Comparison of ENCODE assay signal across 8 cellular contexts in the genomic region with DNA sequence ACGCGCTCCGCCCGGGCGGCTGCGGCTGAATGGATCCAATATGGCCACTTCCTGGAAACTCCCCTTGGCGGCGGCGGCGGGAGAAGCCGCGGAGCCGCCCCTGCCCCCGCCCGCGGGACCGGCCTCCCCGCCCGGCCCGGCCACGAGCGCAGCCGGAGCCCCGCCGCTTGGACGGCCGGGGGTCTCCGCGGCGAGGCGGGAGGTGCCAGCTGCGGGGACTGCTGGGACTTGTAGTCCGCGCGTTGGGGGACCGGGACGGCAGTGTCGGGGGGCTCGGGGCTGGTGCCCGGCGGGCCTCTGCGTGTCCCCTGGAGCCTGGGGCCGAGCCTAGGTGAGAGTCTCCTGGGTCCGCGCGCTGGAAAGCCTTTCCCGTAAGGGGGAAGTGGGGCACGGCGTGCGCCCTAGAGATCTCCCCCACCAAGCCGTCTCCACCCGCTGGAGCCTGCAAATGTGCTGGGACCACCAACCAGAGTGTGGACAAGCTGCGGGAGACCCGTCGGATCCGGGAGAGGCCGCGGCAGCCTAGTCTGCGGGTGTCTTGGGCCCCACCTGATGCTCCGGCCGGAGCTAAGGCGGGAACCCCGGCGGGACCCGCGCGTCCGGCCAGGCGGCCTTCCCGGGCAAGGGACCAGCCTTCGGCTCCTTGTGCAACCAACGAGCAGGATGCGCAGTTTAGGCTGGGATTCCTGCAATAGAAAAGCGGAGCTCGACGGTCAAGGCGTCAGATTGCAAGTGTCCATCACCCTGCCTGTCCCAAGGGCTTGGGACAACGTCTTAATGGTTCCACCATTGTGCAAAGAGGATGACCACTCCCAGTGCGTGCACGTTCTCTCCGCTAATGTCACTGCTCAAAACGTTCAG. TPM values are rescaled to one million over a fixed set of nuclear protein-coding genes. Genes with fewer than 3 reads are reported as not detected.
A peak's percentile ranks its signal among the peaks of the same experiment; 100 is the strongest.
DNase-seq lines count a peak whose midpoint lies in the region; ATAC-seq and TF ChIP-seq lines count a peak whose summit lies in the region.

A gene with protein sequence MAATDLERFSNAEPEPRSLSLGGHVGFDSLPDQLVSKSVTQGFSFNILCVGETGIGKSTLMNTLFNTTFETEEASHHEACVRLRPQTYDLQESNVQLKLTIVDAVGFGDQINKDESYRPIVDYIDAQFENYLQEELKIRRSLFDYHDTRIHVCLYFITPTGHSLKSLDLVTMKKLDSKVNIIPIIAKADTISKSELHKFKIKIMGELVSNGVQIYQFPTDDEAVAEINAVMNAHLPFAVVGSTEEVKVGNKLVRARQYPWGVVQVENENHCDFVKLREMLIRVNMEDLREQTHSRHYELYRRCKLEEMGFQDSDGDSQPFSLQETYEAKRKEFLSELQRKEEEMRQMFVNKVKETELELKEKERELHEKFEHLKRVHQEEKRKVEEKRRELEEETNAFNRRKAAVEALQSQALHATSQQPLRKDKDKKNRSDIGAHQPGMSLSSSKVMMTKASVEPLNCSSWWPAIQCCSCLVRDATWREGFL (minus strand): TSS at position 31 of the 861 bp plus-strand sequence. CDS start 102 bp downstream, outside the sequence.

- H3K79me2 ChIP-seq in parathyroid adenoma: peaks cover 6% of the 10 kb centered on the region

- H2AFZ ChIP-seq in parathyroid adenoma: peak within 1 kb of the TSS; percentile 95

- peak within 1 kb of the TSS; percentile 81 for H3K9ac ChIP-seq in adipocyte (ENCODE audit: low read length)
- H3K9ac ChIP-seq in parathyroid adenoma: peak within 1 kb of the TSS; percentile 25

- peaks cover 20% of the 10 kb centered on the region for H3K4me1 ChIP-seq in adipocyte (ENCODE audit: control insufficient read depth, insufficient read depth, low read length)
- peaks cover 8% of the 10 kb centered on the region for H3K4me1 ChIP-seq in cardiac muscle cell (ENCODE audit: low read depth)
- peaks cover 34% of the 10 kb centered on the region for H3K4me1 ChIP-seq in parathyroid adenoma

- H3K9me3 ChIP-seq in adipocyte (ENCODE audit: control insufficient read depth, low read length) (no peaks in the 10 kb centered on the region), cardiac muscle cell (ENCODE audit: low read depth) (no peaks in the 10 kb centered on the region), parathyroid adenoma (ENCODE audit: control insufficient read depth, low read length) (no peaks in the 10 kb centered on the region)

- TF ChIP-seq CTCF in cardiac muscle cell (IDR thresholded peaks at IDR 0.05; ENCODE audit: low read depth, low read length) (no peak), parathyroid adenoma (IDR thresholded peaks at IDR 0.05) (no peak)

- H3K36me3 ChIP-seq in adipocyte (ENCODE audit: control insufficient read depth, insufficient read depth, low read length, severe bottlenecking) (no peaks in the 10 kb centered on the region), cardiac muscle cell (no peaks in the 10 kb centered on the region), parathyroid adenoma (ENCODE audit: control insufficient read depth, insufficient read depth, low read length) (no peaks in the 10 kb centered on the region)

- H3K27me3 ChIP-seq in adipocyte (replicated peaks; ENCODE audit: control insufficient read depth, insufficient read depth, low read length): no peaks in the 10 kb centered on the region
- H3K27me3 ChIP-seq in cardiac muscle cell: peaks cover 49% of the 10 kb centered on the region
- no peaks in the 10 kb centered on the region for H3K27me3 ChIP-seq in parathyroid adenoma (ENCODE audit: control insufficient read depth, insufficient read depth, low read length)

- H3K27ac ChIP-seq in cardiac muscle cell: peak within 1 kb of the TSS; percentile 51
- peak within 1 kb of the TSS; percentile 62 for H3K27ac ChIP-seq in parathyroid adenoma

- peak within 1 kb of the TSS; percentile 85 for H3K4me2 ChIP-seq in parathyroid adenoma (ENCODE audit: low read length)

- peak; percentile 53 for ATAC-seq in HG02943 (IDR thresholded peaks at IDR 0.05; ENCODE audit: low read depth, unreplicated experiment)

- H3K4me3 ChIP-seq in adipocyte (ENCODE audit: low read length) (peak within 1 kb of the TSS; percentile 86), cardiac muscle cell (peak within 1 kb of the TSS; percentile 74), parathyroid adenoma (ENCODE audit: low read depth, low read length) (peak within 1 kb of the TSS; percentile 70)

- DNase-seq in SKM-1 treated with dmso at 0.1 percent for 144 hours (lab: John Stamatoyannopoulos, UW; ENCODE audit: unreplicated experiment): peak; percentile 15
- DNase-seq in SKM-1 (lab: John Stamatoyannopoulos, UW; ENCODE audit: unreplicated experiment): no peak
- DNase-seq in RPMI8226: peak; percentile 32
- peak; percentile 79 for DNase-seq in adipocyte (ENCODE audit: low read depth)
- DNase-seq in cardiac muscle cell (ENCODE audit: low read depth in 1 of 2, low spot score in 1 of 2): peak; percentile 51 to 79
- DNase-seq in NCI-H526 treated with DMSO at 0.1 percent for 48 hours (lab: John Stamatoyannopoulos, UW): no peak

RNA-seq across cellular contexts. Expression of the gene that starts here (rescaled TPM):
- total RNA-seq in cardiac muscle cell: 41.0 and 51.9 TPM in 2 replicates
- polyA plus RNA-seq in cardiac muscle cell: 18.6 and 24.4 TPM in 2 replicates

Comparison
In these comparisons a context has a peak if more than half of its experiments do, and no peak if none do; other contexts are left out.
1. DNase-seq: peak in SKM-1 treated with dmso at 0.1 percent for 144 hours (single experiment), RPMI8226 (single experiment), adipocyte (single experiment) and cardiac muscle cell (2 of 2); none in SKM-1 (single experiment) and NCI-H526 treated with DMSO at 0.1 percent for 48 hours (single experiment).
2. Peak in every context shown above with its lines, with median percentiles within 50 percentile points of each other: H3K4me3 ChIP-seq.